In the genomic region with DNA sequence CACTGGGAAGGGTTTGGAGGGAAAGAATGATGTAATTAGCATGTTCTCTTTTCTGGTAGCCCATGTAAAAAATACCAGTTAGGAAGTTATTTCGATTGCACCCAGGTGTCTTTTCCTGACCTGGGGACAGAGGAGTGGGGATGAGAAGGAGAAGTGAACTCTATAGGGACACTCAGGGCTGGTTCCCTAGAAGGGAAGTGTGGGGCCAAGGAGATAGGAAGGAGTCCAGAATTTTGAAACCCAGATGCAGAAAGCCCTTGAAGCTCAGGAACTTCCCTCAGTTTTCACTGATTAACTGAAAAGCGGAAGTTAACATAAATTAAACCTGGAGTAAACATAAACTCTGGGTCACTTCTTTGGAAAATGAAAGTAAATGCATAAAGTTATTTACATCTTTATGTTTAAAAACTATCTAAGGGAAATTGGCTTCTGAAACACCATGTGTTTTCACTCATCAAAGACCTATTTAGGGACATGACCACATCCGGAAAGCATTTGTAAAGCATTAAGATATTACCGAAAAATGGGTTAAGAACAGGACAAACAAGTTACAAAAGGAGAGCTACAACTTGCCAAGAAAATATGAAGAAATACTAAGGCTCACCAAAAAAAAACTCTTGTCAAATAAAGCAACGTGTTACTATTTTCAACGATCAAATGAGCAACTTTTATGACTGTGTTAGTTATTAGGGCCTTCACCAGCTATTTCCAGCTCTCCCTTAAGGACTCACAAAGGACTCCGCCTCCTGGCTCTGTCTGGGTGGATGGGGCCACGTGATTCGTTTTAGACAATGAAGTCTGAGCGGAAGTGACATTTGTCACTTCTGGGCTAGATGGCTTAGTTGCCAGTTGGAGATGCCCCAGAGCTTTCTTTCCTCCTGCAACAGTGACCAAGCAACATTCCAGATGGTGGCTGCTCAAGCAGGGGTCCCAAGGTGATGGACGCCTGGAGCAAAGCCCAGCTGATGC, we compare ENCODE assay signal across 17 cellular contexts.
DNase-seq lines count a peak whose midpoint lies in the region; ATAC-seq, FAIRE-seq and TF ChIP-seq lines count a peak whose summit lies in the region.
"Had no signal": no experiment of that assay in that cellular context is flagged by ENCODE, and none has a peak within 500 bp of the region (broad histone marks: within the 10 kb centered on the region; RNA-seq: fewer than 3 reads in every experiment).

No MANE protein-coding gene starts in this region.

- CTCF ChIA-PET in GM12878 (lab: Yijun Ruan, JAX) (no interaction called here), OCI-LY7 (lab: Charles Lee; ENCODE audit: unreplicated experiment) (no interaction called here)

- no peak for TF ChIP-seq RAD21 in GM12878 (IDR thresholded peaks at IDR 0.05; ENCODE audit: insufficient read depth, low read depth, low read length)

- WGBS in GM12878 (ENCODE audit: insufficient coverage, insufficient replicate concordance, low lambda C conversion rate, missing lambda C conversion rate): 16% methylated on average over 11 of the region's 11 CpGs
- 26 to 32% methylated on average over 11 of the region's 11 CpGs for WGBS in lower leg skin, 2 donors
- WGBS in suprapubic skin: 29% methylated on average over 11 of the region's 11 CpGs

- H2AFZ ChIP-seq in GM12878 (ENCODE audit: control insufficient read depth, low read depth, low read length) (no peak overlapping the region), OCI-LY7 (ENCODE audit: low read length) (no peak overlapping the region)

- no peak overlapping the region for H3K9ac ChIP-seq in GM12878 (ENCODE audit: control insufficient read depth, insufficient read depth, low read length)

- intact Hi-C loops in GM12878 (cut with micrococcal nuclease; ENCODE audit: unreplicated experiment) (no loop called here), lower leg skin (cut with DNase I; ENCODE audit: low total_unique reads) (no loop called here), OCI-LY7 (cut with micrococcal nuclease; ENCODE audit: unreplicated experiment) (no loop called here)

- no peaks in the 10 kb centered on the region for H4K20me1 ChIP-seq in GM12878 (ENCODE audit: control insufficient read depth, insufficient read depth)
- H4K20me1 ChIP-seq in OCI-LY7 (ENCODE audit: insufficient read depth, low read length): no peaks in the 10 kb centered on the region

- H3K36me3 ChIP-seq in GM12878 (ENCODE audit: control insufficient read depth in 2 of 2, insufficient read depth in 2 of 2, low read length in 1 of 2) (no peaks in the 10 kb centered on the region), suprapubic skin (no peaks in the 10 kb centered on the region), OCI-LY7 (ENCODE audit: insufficient read depth, low read length) (no peaks in the 10 kb centered on the region)

- no peak overlapping the region for H3K4me2 ChIP-seq in GM12878 (ENCODE audit: control insufficient read depth, insufficient read depth)
- no peak overlapping the region for H3K4me2 ChIP-seq in OCI-LY7 (ENCODE audit: low read length)

- no peaks in the 10 kb centered on the region for H3K27me3 ChIP-seq in GM12878 (replicated peaks in 1 of 2; ENCODE audit: control insufficient read depth in 2 of 2, insufficient read depth in 2 of 2, low read length in 1 of 2)
- H3K27me3 ChIP-seq in suprapubic skin: no peaks in the 10 kb centered on the region

- no peak for FAIRE-seq in GM12878 (lab: Jason Lieb, UNC)
- FAIRE-seq in GM12892 (lab: Jason Lieb, UNC): no peak
- FAIRE-seq: G401.6 had no signal

- no peaks in the 10 kb centered on the region for H3K9me2 ChIP-seq in OCI-LY7 (ENCODE audit: insufficient read depth, low read length)

- TF ChIP-seq CTCF in GM12878 (IDR thresholded peaks at IDR 0.05 in 2 of 3, conservative IDR thresholded peaks at IDR 0.05 in 1 of 3; ENCODE audit: control insufficient read depth in 2 of 3, extremely low read depth in 1 of 3, insufficient read depth in 1 of 3, low read depth in 3 of 3, low read length in 3 of 3): no peak
- TF ChIP-seq CTCF in lower leg skin (IDR thresholded peaks at IDR 0.05): no peak
- no peak for TF ChIP-seq CTCF in suprapubic skin (IDR thresholded peaks at IDR 0.05)
- TF ChIP-seq CTCF in OCI-LY7 (conservative IDR thresholded peaks at IDR 0.05; ENCODE audit: low read length): no peak

- BruUV-seq in GM12878 (replicated peaks; lab: Mats Ljungman, UMichigan) (no TSS peak), OCI-LY7 (replicated peaks; lab: Mats Ljungman, UMichigan) (no TSS peak)

- H3K79me2 ChIP-seq in GM12878 (ENCODE audit: control insufficient read depth, insufficient read depth, low read length) (no peaks in the 10 kb centered on the region), OCI-LY7 (ENCODE audit: insufficient read depth, low read depth, low read length) (no peaks in the 10 kb centered on the region)

- POLR2A ChIA-PET in GM12878 (lab: Charles Lee): no interaction called here
- POLR2A ChIA-PET in OCI-LY7 (lab: Charles Lee): no interaction called here

- H3K4me1 ChIP-seq in GM12878 (ENCODE audit: control insufficient read depth, insufficient read depth, low read length) (no peaks in the 10 kb centered on the region), suprapubic skin (peaks cover 6% of the 10 kb centered on the region), OCI-LY7 (ENCODE audit: insufficient read depth, low read length, poor library complexity, severe bottlenecking) (no peaks in the 10 kb centered on the region)

- RAD21 ChIA-PET in GM12878 (lab: Charles Lee; ENCODE audit: unreplicated experiment): no interaction called here

- SMC1A ChIA-PET in GM12878 (lab: Charles Lee; ENCODE audit: uncharacterized antibody, unreplicated experiment): interaction anchor here (0.7 kb wide), 1 partner anchor 400 kb away, joined by 3 read pairs; no protein-coding TSS in a partner anchor

- TF ChIP-seq POLR2A in GM12878 (IDR thresholded peaks at IDR 0.05; ENCODE audit: low read depth, low read length) (no peak), lower leg skin (IDR thresholded peaks at IDR 0.05) (no peak), suprapubic skin (IDR thresholded peaks at IDR 0.05) (no peak), GM12892 (IDR thresholded peaks at IDR 0.05; ENCODE audit: low read depth, low read length) (no peak)

- H3K4me3 ChIP-seq in GM12878: no peak overlapping the region; the same call in 1 of the 2 replicates
- H3K4me3 ChIP-seq in lower leg skin (ENCODE audit: low read depth, poor library complexity, severe bottlenecking): no peak overlapping the region
- H3K4me3 ChIP-seq in suprapubic skin: no peak overlapping the region
- H3K4me3 ChIP-seq in OCI-LY7 (ENCODE audit: low read depth, low read length, poor library complexity, severe bottlenecking): no peak overlapping the region

- H3K27ac ChIP-seq in GM12878 (ENCODE audit: control insufficient read depth, insufficient read depth) (no peak overlapping the region), suprapubic skin (peak overlapping the region; percentile 79), OCI-LY7 (ENCODE audit: low read depth, low read length, poor library complexity, severe bottlenecking) (no peak overlapping the region)

- in situ Hi-C loops in GM12878 (cut with MboI): no loop called here

- H3K9me3 ChIP-seq in GM12878 (replicated peaks; ENCODE audit: control insufficient read depth, insufficient read depth, low read length) (no peaks in the 10 kb centered on the region; the same call in 2 of the 3 replicates), suprapubic skin (no peaks in the 10 kb centered on the region), OCI-LY7 (ENCODE audit: low read length) (no peaks in the 10 kb centered on the region)

- DNase-seq in GM12878 (ENCODE audit: low read depth, low spot score) (no peak), lower leg skin (ENCODE audit: low spot score in 2 of 2) (peak; percentile 65 to 90), suprapubic skin (ENCODE audit: low spot score in 2 of 2) (peak in 1 of 2 donors; percentile 76), pons (ENCODE audit: low spot score) (no peak), GM12892 (ENCODE audit: insufficient read length) (no peak), OCI-LY7 (ENCODE audit: low spot score) (no peak)
- DNase-seq: activated CD4-positive, CD25-positive, alpha-beta regulatory T cell; activated T-cell treated with anti-CD3 and anti-CD28 coated beads for 4 hours; CD4-positive, CD25-positive, alpha-beta regulatory T cell; foreskin melanocyte; NCI-H2081 treated with DMSO at 0.1 percent for 48 hours; NCI-H774; posterior cingulate gyrus; stimulated activated CD4-positive, alpha-beta T cell treated with anti-CD3 and anti-CD28 coated beads, Interleukin-2, amount 100 ng/mL, for 24 hours had no signal

- ATAC-seq in GM19395 (IDR thresholded peaks at IDR 0.05; ENCODE audit: unreplicated experiment) (peak; percentile 72), GM12878 (no peak), HG02623 (IDR thresholded peaks at IDR 0.05; ENCODE audit: unreplicated experiment) (no peak)

- no peak for TF ChIP-seq EP300 in GM12878 (IDR thresholded peaks at IDR 0.05; ENCODE audit: borderline replicate concordance in 1 of 2, control insufficient read depth in 1 of 2, low read depth in 2 of 2, low read length in 2 of 2)
- TF ChIP-seq EP300 in suprapubic skin (IDR thresholded peaks at IDR 0.05): no peak

TF ChIP-seq in GM12878, 131 proteins besides CTCF, POLR2A, EP300 and RAD21 (continues in another document):
- TF ChIP-seq TBL1XR1 (IDR thresholded peaks at IDR 0.05; ENCODE audit: low read depth, low read length): no peak
- TF ChIP-seq SREBF1 (IDR thresholded peaks at IDR 0.05; ENCODE audit: low read length): no peak

Comparison
In these comparisons a context has a peak if more than half of its experiments do, and no peak if none do; other contexts are left out.
1. DNase-seq: peak in lower leg skin (2 of 2); none in GM12878 (single experiment), pons (single experiment), GM12892 (single experiment) and OCI-LY7 (single experiment).